8 cellular contexts compared by ENCODE assay signal in the genomic region with DNA sequence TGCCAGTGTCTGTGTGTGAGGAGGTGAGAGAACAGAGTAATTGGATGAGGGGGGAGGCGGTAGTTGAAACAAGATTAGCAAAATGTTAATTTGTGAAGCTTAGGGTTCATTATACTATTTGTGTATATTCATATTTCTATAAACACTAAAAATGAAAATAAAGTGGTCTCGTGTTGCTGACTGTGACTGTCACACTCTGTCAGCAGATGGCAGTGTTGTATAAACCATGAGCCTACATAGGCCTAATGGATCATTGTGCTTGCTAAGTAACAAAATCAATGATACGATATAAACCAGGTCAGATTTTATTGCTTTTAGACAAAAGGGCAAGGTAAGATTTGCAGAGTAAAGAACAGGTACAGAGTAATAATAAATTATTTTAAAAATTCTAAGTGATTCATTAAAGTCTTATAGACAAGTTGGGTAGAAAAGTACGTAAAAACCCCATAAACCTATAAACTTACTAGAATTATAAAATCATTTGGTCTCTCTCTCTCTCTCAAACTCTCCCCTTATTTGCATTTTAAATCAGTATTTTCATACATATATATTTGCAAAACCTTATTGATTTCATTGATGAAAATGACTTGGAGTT.
DNase-seq lines count a peak whose midpoint lies in the region; ATAC-seq lines count a peak whose summit lies in the region.

No MANE protein-coding gene starts in this region.

- peak; percentile 18 for DNase-seq in GF-D8 (lab: John Stamatoyannopoulos, UW)
- DNase-seq in MG63 = peak; percentile 9
- DNase-seq in SW480 (ENCODE audit: low spot score) = peak; percentile 55
- DNase-seq in central memory CD4-positive, alpha-beta T cell = peak; percentile 25
- peak; percentile 68 for DNase-seq in left kidney (ENCODE audit: low read depth, low spot score)
- DNase-seq in stimulated activated CD8-positive, alpha-beta memory T cell treated with anti-CD3 and anti-CD28 coated beads, Interleukin-4, amount 100 ng/mL, for 48 hours = peak; percentile 47
- DNase-seq in SIG-M5 treated with dmso at 0.1 percent for 504 hours (lab: John Stamatoyannopoulos, UW; ENCODE audit: unreplicated experiment) = no peak

- H3K27me3 ChIP-seq in MG63 = no peaks in the 10 kb centered on the region; the same call in none of the 2 replicates

- no peak for ATAC-seq in HG03139 (IDR thresholded peaks at IDR 0.05; ENCODE audit: unreplicated experiment)

- H3K4me3 ChIP-seq in MG63 = no peak overlapping the region

- H3K36me3 ChIP-seq in MG63 = no peaks in the 10 kb centered on the region

- no peaks in the 10 kb centered on the region for H3K9me3 ChIP-seq in MG63
